Comparison of ENCODE assay signal across 12 cellular contexts in genomic region chr13:98406475-98406874, GRCh38.
"Had no signal": no experiment of that assay in that cellular context is flagged by ENCODE, and none has a peak within 500 bp of the region (broad histone marks: within the 10 kb centered on the region; RNA-seq: fewer than 3 reads in every experiment).

No MANE protein-coding gene starts in this region.

- H3K9me3 Mint-ChIP-seq: activated naive CD8-positive, alpha-beta T cell treated with anti-CD3 and anti-CD28 coated beads, Interleukin-2, amount 50 U/mL, for 24 hours; immature natural killer cell; mesothelial cell of epicardium had no signal

- DNase-seq: activated naive CD4-positive, alpha-beta T cell treated with Interleukin-2 at 50 U/mL for 16 hours; activated naive CD8-positive, alpha-beta T cell treated with anti-CD3 and anti-CD28 coated beads, Interleukin-2, amount 50 U/mL, for 24 hours; aorta; heart left ventricle; immature natural killer cell; stimulated activated CD4-positive, alpha-beta T cell treated with anti-CD3 and anti-CD28 coated beads, Interleukin-12 subunit alpha, Interleukin-12 subunit beta, amount 100 ng/mL, for 4 hours; stimulated activated CD4-positive, alpha-beta T cell treated with anti-CD3 and anti-CD28 coated beads, Interleukin-2, amount 100 ng/mL, for 24 hours; stomach; T-helper 2 cell; testis had no signal

- H3K9me3 ChIP-seq: heart left ventricle, stomach, testis had no signal

- H3K27me3 ChIP-seq: heart left ventricle, stomach, testis had no signal

- H3K4me1 Mint-ChIP-seq: activated naive CD8-positive, alpha-beta T cell treated with anti-CD3 and anti-CD28 coated beads, Interleukin-2, amount 50 U/mL, for 24 hours; immature natural killer cell had no signal

- H3K4me1 ChIP-seq: heart left ventricle, testis had no signal

- H3K27ac ChIP-seq: heart left ventricle, testis had no signal

- H3K36me3 Mint-ChIP-seq: immature natural killer cell had no signal

- H3K4me3 Mint-ChIP-seq: activated naive CD8-positive, alpha-beta T cell treated with anti-CD3 and anti-CD28 coated beads, Interleukin-2, amount 50 U/mL, for 24 hours; immature natural killer cell; mesothelial cell of epicardium had no signal

- H3K4me3 ChIP-seq: heart left ventricle, lung, stomach, testis had no signal

- H3K27ac Mint-ChIP-seq: activated naive CD8-positive, alpha-beta T cell treated with anti-CD3 and anti-CD28 coated beads, Interleukin-2, amount 50 U/mL, for 24 hours; immature natural killer cell had no signal

- ATAC-seq: activated naive CD8-positive, alpha-beta T cell treated with anti-CD3 and anti-CD28 coated beads, Interleukin-2, amount 50 U/mL, for 24 hours; heart left ventricle had no signal
